12 cellular contexts compared by ENCODE assay signal in the genomic region with DNA sequence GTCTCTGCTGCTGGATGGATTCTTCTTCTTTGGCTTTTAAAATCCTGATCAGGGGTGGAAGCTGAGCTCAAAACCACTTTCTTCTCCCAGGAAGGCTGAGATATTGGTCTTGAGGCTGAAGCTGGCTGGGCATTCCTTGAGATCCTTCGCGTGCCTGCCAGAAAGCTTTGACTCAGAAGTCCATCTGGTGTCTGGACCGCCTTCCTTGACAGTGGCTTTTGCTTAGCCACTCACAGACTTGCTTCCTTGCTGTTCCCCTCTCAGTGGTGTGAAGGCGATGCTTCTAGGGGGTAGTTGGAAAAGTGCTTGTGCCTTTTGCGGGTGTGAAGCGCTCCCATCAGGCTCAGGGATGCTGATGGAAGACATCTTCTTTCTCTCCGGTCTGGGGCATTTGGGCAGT. TPM values are rescaled to one million over a fixed set of nuclear protein-coding genes. Genes with fewer than 3 reads are reported as not detected.
A peak's percentile ranks its signal among the peaks of the same experiment; 100 is the strongest.
DNase-seq lines count a peak whose midpoint lies in the region; ATAC-seq, FAIRE-seq and TF ChIP-seq lines count a peak whose summit lies in the region.
"Had no signal": no experiment of that assay in that cellular context is flagged by ENCODE, and none has a peak within 500 bp of the region (broad histone marks: within the 10 kb centered on the region; RNA-seq: fewer than 3 reads in every experiment).

No MANE protein-coding gene starts in this region.

- no peak for ATAC-seq in HG03045 (IDR thresholded peaks at IDR 0.05; ENCODE audit: unreplicated experiment)
- ATAC-seq in HG02840 (IDR thresholded peaks at IDR 0.05; ENCODE audit: low FRiP score, unreplicated experiment), result no peak
- ATAC-seq: stimulated activated naive CD8-positive, alpha-beta T cell treated with anti-CD3 and anti-CD28 coated beads, Interleukin-15, Interleukin-2, amounts not matched to agents 100 U/mL and 50 U/mL, for 24 hours had no signal

- peaks cover 0 to 54% (median 6%) of the 10 kb centered on the region in 4 donors for H3K4me1 ChIP-seq in Peyer's patch
- peaks cover 40 to 45% of the 10 kb centered on the region in 2 donors for H3K4me1 ChIP-seq in kidney (ENCODE audit: control insufficient read depth in 1 of 2, insufficient read depth in 1 of 2, low read depth in 1 of 2, low read length in 2 of 2)
- H3K4me1 ChIP-seq: Caco-2 had no signal

- no peak for FAIRE-seq in kidney (lab: Jason Lieb, UNC)

- no peak for TF ChIP-seq POLR2A in Peyer's patch (IDR thresholded peaks at IDR 0.05)

- TF ChIP-seq CTCF in Peyer's patch (IDR thresholded peaks at IDR 0.05) (no peak), epithelial cell of proximal tubule (conservative IDR thresholded peaks at IDR 0.05; ENCODE audit: low read depth, low read length) (no peak), kidney (IDR thresholded peaks at IDR 0.05; ENCODE audit: borderline replicate concordance, extremely low read depth, insufficient read depth) (no peak)

- DNase-seq in EL (peak; percentile 55), Peyer's patch (no peak), epithelial cell of proximal tubule (ENCODE audit: low read depth) (no peak), posterior vena cava (ENCODE audit: low spot score) (peak; percentile 82), kidney (no peak)
- DNase-seq: activated CD4-positive, alpha-beta memory T cell treated with anti-CD3 and anti-CD28 coated beads, Interleukin-2, amount 10 ng/mL, durations not matched to agents 7 days and 5 days; activated naive CD4-positive, alpha-beta T cell treated with Interleukin-2 at 50 U/mL for 16 hours; Caco-2; NCI-H2081; stimulated activated naive CD8-positive, alpha-beta T cell treated with anti-CD3 and anti-CD28 coated beads, Interleukin-15, Interleukin-2, amounts not matched to agents 100 U/mL and 50 U/mL, for 24 hours had no signal

- no peaks in the 10 kb centered on the region for H3K27me3 ChIP-seq in Peyer's patch

- H3K4me3 ChIP-seq in Peyer's patch (peak overlapping the region in 1 of 4 donors; percentile 30), epithelial cell of proximal tubule (ENCODE audit: low read depth, low read length) (peak overlapping the region; percentile 35), kidney (ENCODE audit: low read length in 2 of 2) (peak overlapping the region in 1 of 2 donors; percentile 16)

- peak overlapping the region in 3 of 4 donors; percentile 71 to 93 (median 84) for H3K27ac ChIP-seq in Peyer's patch
- H3K27ac ChIP-seq in kidney (ENCODE audit: low read depth in 2 of 2, low read length in 2 of 2), result peak overlapping the region in 1 of 2 donors; percentile 41

- H3K36me3 ChIP-seq in Peyer's patch (peaks cover 0 to 10% (median 0%) of the 10 kb centered on the region in 3 donors), kidney (ENCODE audit: control insufficient read depth in 1 of 2, insufficient read depth in 2 of 2, low read length in 2 of 2) (peaks cover 0 to 7% of the 10 kb centered on the region in 2 donors)

- H3K9ac ChIP-seq in kidney (ENCODE audit: low read length in 2 of 2), result no peak overlapping the region

- no peaks in the 10 kb centered on the region for H3K9me3 ChIP-seq in Peyer's patch
- H3K9me3 ChIP-seq in kidney (ENCODE audit: control insufficient read depth in 1 of 2, low read length in 2 of 2), result no peaks in the 10 kb centered on the region
- H3K9me3 ChIP-seq: Caco-2 had no signal

- intact Hi-C loops in posterior vena cava (cut with DNase I), result no loop called here
- intact Hi-C loops in kidney (cut with DNase I), result no loop called here

RNA-seq across cellular contexts. Expression of a gene that starts 45.9 kb away (rescaled TPM):
- 100 to 1,000 TPM in 2 of 4 donors, 10 to 100 TPM in 2; 55.3 to 113 (median 88.6) TPM for total RNA-seq in Peyer's patch
- total RNA-seq in epithelial cell of proximal tubule, result 66.9 and 79.2 TPM in 2 replicates
- 10 to 100 TPM; 66.2 to 71.4 TPM for total RNA-seq in posterior vena cava
- 114 TPM for total RNA-seq in kidney
- 137 TPM for polyA plus RNA-seq in kidney (ENCODE audit: insufficient read depth, low read depth, low replicate concordance)

Comparison
In these comparisons a context has a peak if more than half of its experiments do, and no peak if none do; other contexts are left out.
1. DNase-seq: peak in EL (single experiment) and posterior vena cava (single experiment); none in Peyer's patch (0 of 3), epithelial cell of proximal tubule (single experiment) and kidney (single experiment).